ENCODE assay signal across 8 cellular contexts in genomic region chr1:27296773-27297214, GRCh38. TPM values are rescaled to one million over a fixed set of nuclear protein-coding genes. Genes with fewer than 3 reads are reported as not detected.
A peak's percentile ranks its signal among the peaks of the same experiment; 100 is the strongest.
DNase-seq lines count a peak whose midpoint lies in the region; ATAC-seq, FAIRE-seq and TF ChIP-seq lines count a peak whose summit lies in the region.

No MANE protein-coding gene starts in this region.

- no peaks in the 10 kb centered on the region for H3K27me3 Mint-ChIP-seq in activated T-cell treated with anti-CD3 and anti-CD28 coated beads, Interleukin-2, amount 50 U/mL, for 4 hours (ENCODE audit: low read depth)
- H3K27me3 Mint-ChIP-seq in natural killer cell (ENCODE audit: low read depth in 2 of 2): no peaks in the 10 kb centered on the region

- TF ChIP-seq RAD21 in A549 (conservative IDR thresholded peaks at IDR 0.05 in 1 of 2, IDR thresholded peaks at IDR 0.05 in 1 of 2): peak; percentile 29 to 53; a peak in 3 of 5 replicates

- H3K36me3 Mint-ChIP-seq in activated T-cell treated with anti-CD3 and anti-CD28 coated beads, Interleukin-2, amount 50 U/mL, for 4 hours (ENCODE audit: insufficient read depth): peaks cover 16% of the 10 kb centered on the region
- no peaks in the 10 kb centered on the region for H3K36me3 Mint-ChIP-seq in natural killer cell
- H3K36me3 Mint-ChIP-seq in stimulated activated effector memory CD8-positive, alpha-beta T cell treated with anti-CD3 and anti-CD28 coated beads, Interleukin-12 subunit alpha, Interleukin-12 subunit beta, amount 100 ng/mL, for 72 hours: peaks cover 64% of the 10 kb centered on the region

- H3K9me3 ChIP-seq in A549 (no peaks in the 10 kb centered on the region), OCI-LY7 (ENCODE audit: low read length) (no peaks in the 10 kb centered on the region)

- no peak overlapping the region for H3K4me3 Mint-ChIP-seq in activated T-cell treated with anti-CD3 and anti-CD28 coated beads, Interleukin-2, amount 50 U/mL, for 4 hours
- no peak overlapping the region for H3K4me3 Mint-ChIP-seq in natural killer cell
- H3K4me3 Mint-ChIP-seq in stimulated activated effector memory CD8-positive, alpha-beta T cell treated with anti-CD3 and anti-CD28 coated beads, Interleukin-12 subunit alpha, Interleukin-12 subunit beta, amount 100 ng/mL, for 72 hours: no peak overlapping the region

- H3K27ac Mint-ChIP-seq in natural killer cell: no peak overlapping the region
- no peak overlapping the region for H3K27ac Mint-ChIP-seq in stimulated activated effector memory CD8-positive, alpha-beta T cell treated with anti-CD3 and anti-CD28 coated beads, Interleukin-12 subunit alpha, Interleukin-12 subunit beta, amount 100 ng/mL, for 72 hours

- POLR2A ChIA-PET in A549 (lab: Yijun Ruan, JAX) (no interaction called here), OCI-LY7 (lab: Charles Lee) (interaction anchor here (0.9 kb wide), 1 partner anchor 199 kb away, joined by 3 read pairs; no protein-coding TSS in a partner anchor)

- no peaks in the 10 kb centered on the region for H3K9me3 Mint-ChIP-seq in activated T-cell treated with anti-CD3 and anti-CD28 coated beads, Interleukin-2, amount 50 U/mL, for 4 hours
- no peaks in the 10 kb centered on the region for H3K9me3 Mint-ChIP-seq in natural killer cell
- H3K9me3 Mint-ChIP-seq in stimulated activated effector memory CD8-positive, alpha-beta T cell treated with anti-CD3 and anti-CD28 coated beads, Interleukin-12 subunit alpha, Interleukin-12 subunit beta, amount 100 ng/mL, for 72 hours: no peaks in the 10 kb centered on the region

- H3K4me1 Mint-ChIP-seq in activated T-cell treated with anti-CD3 and anti-CD28 coated beads, Interleukin-2, amount 50 U/mL, for 4 hours (ENCODE audit: low read depth): peaks cover 1% of the 10 kb centered on the region
- H3K4me1 Mint-ChIP-seq in natural killer cell: peaks cover 6 to 7% of the 10 kb centered on the region in 2 donors
- H3K4me1 Mint-ChIP-seq in stimulated activated effector memory CD8-positive, alpha-beta T cell treated with anti-CD3 and anti-CD28 coated beads, Interleukin-12 subunit alpha, Interleukin-12 subunit beta, amount 100 ng/mL, for 72 hours: no peaks in the 10 kb centered on the region

- H3K79me2 ChIP-seq in OCI-LY7 (ENCODE audit: insufficient read depth, low read depth, low read length): no peaks in the 10 kb centered on the region

- TF ChIP-seq EP300 in A549 (IDR thresholded peaks at IDR 0.05): no peak

- H3K4me3 ChIP-seq in A549 (no peak overlapping the region), OCI-LY7 (ENCODE audit: low read depth, low read length, poor library complexity, severe bottlenecking) (no peak overlapping the region)

- H4K20me1 ChIP-seq in OCI-LY7 (ENCODE audit: insufficient read depth, low read length): no peaks in the 10 kb centered on the region

- no peak overlapping the region for H2AFZ ChIP-seq in OCI-LY7 (ENCODE audit: low read length)

- peak; percentile 37 to 44 for DNase-seq in A549 (ENCODE audit: low read depth in 1 of 2, low spot score in 1 of 2)
- peak; percentile 48 for DNase-seq in GM12892 (ENCODE audit: insufficient read length)
- peak; percentile 67 for DNase-seq in OCI-LY7 (ENCODE audit: low spot score)
- peak; percentile 70 for DNase-seq in activated T-cell treated with anti-CD3 and anti-CD28 coated beads, Interleukin-2, amount 50 U/mL, for 4 hours
- peak; percentile 30 for DNase-seq in fibroblast of gingiva (ENCODE audit: low read depth)
- peak; percentile 58 for DNase-seq in natural killer cell
- DNase-seq in stimulated activated effector memory CD8-positive, alpha-beta T cell treated with anti-CD3 and anti-CD28 coated beads, Interleukin-12 subunit alpha, Interleukin-12 subunit beta, amount 100 ng/mL, for 72 hours (ENCODE audit: low spot score in 2 of 2): peak; percentile 50 to 76

- H3K4me1 ChIP-seq in A549: peaks cover 23% of the 10 kb centered on the region
- H3K4me1 ChIP-seq in OCI-LY7 (ENCODE audit: insufficient read depth, low read length, poor library complexity, severe bottlenecking): peaks cover 9% of the 10 kb centered on the region

- CTCF ChIA-PET in A549 (lab: Yijun Ruan, JAX) (interaction anchor here (0.7 to 10.6 kb wide), 47 partner anchors 8 to 423 kb away, joined by 3 to 215 read pairs (median 4); partner anchors contain the start of genes AHDC1, CD164L2, GPR3 and MAP3K6), OCI-LY7 (lab: Charles Lee; ENCODE audit: unreplicated experiment) (interaction anchor here (0.5 to 1.7 kb wide), 5 partner anchors 60 to 366 kb away, joined by 3 to 5 read pairs (median 4); no protein-coding TSS in a partner anchor)

- FAIRE-seq in A549 (lab: Jason Lieb, UNC) (no peak), GM12892 (lab: Jason Lieb, UNC) (peak; percentile 92)

- TF ChIP-seq CTCF in A549 (IDR thresholded peaks at IDR 0.05) (peak; percentile 45), OCI-LY7 (conservative IDR thresholded peaks at IDR 0.05; ENCODE audit: low read length) (peak; percentile 81), natural killer cell (IDR thresholded peaks at IDR 0.05) (peak; percentile 71)

- H3K9me2 ChIP-seq in OCI-LY7 (ENCODE audit: insufficient read depth, low read length): no peaks in the 10 kb centered on the region

- no peaks in the 10 kb centered on the region for H3K36me3 ChIP-seq in OCI-LY7 (ENCODE audit: insufficient read depth, low read length)

- H3K27ac ChIP-seq in A549 (no peak overlapping the region), OCI-LY7 (ENCODE audit: low read depth, low read length, poor library complexity, severe bottlenecking) (no peak overlapping the region)

- intact Hi-C loops in OCI-LY7 (cut with micrococcal nuclease; ENCODE audit: unreplicated experiment) (loop anchor here (5.0 kb wide), 1 partner anchor 254 kb away; no protein-coding TSS in a partner anchor), natural killer cell (cut with micrococcal nuclease) (loop anchor here (2.0 kb wide), 1 partner anchor 366 kb away; no protein-coding TSS in a partner anchor)

- ATAC-seq in A549 (peak; percentile 65 to 74), natural killer cell (peak; percentile 50 to 64 (median 51)), GM21717 (IDR thresholded peaks at IDR 0.05; ENCODE audit: unreplicated experiment) (no peak)
- ATAC-seq in activated T-cell treated with anti-CD3 and anti-CD28 coated beads, Interleukin-2, amount 50 U/mL, for 4 hours: peak; percentile 74 to 82
- ATAC-seq in stimulated activated effector memory CD8-positive, alpha-beta T cell treated with anti-CD3 and anti-CD28 coated beads, Interleukin-12 subunit alpha, Interleukin-12 subunit beta, amount 100 ng/mL, for 72 hours: peak; percentile 62

- no TSS peak for BruUV-seq in OCI-LY7 (replicated peaks; lab: Mats Ljungman, UMichigan)

- TF ChIP-seq POLR2A in A549 (IDR thresholded peaks at IDR 0.05; ENCODE audit: low read length) (no peak), GM12892 (IDR thresholded peaks at IDR 0.05; ENCODE audit: low read depth, low read length) (no peak)

- H3K4me2 ChIP-seq in A549 (no peak overlapping the region), OCI-LY7 (ENCODE audit: low read length) (no peak overlapping the region)

- 100% methylated on average over 4 of the region's 10 CpGs for WGBS in A549 (ENCODE audit: missing lambda C conversion rate)

TF ChIP-seq in A549, 52 proteins besides CTCF, POLR2A, EP300 and RAD21:
- no peak for TF ChIP-seq RCOR1 (IDR thresholded peaks at IDR 0.05; ENCODE audit: low read depth, low read length)
- TF ChIP-seq ZSCAN20 (CRISPR knock-in tag; IDR thresholded peaks at IDR 0.05): no peak
- peak; percentile 40; the same call in 2 of the 3 replicates for TF ChIP-seq SMC3 (IDR thresholded peaks at IDR 0.05)
- no peak for TF ChIP-seq HMGXB4 (CRISPR knock-in tag; IDR thresholded peaks at IDR 0.05; ENCODE audit: borderline replicate concordance)
- TF ChIP-seq NPAS2 (CRISPR knock-in tag; IDR thresholded peaks at IDR 0.05; ENCODE audit: borderline replicate concordance): no peak

RNA-seq across cellular contexts. Expression of gene TMEM222, which starts 25.2 kb away (rescaled TPM):
- polyA plus RNA-seq in A549 (2011; rRNA removed) (27.1 and 28.4 TPM in 2 replicates), A549 (2017; fragmentation: RNase III; extraction: RNeasy Plus Mini Kit Qiagen cat#74134 plus additional on column Dnase treatment) (29.7 to 32.0 TPM (median 30.0 TPM) in 3 replicates)
- polyA plus RNA-seq in A549 (2012; cell fraction: cytosol; rRNA removed): 46.5 and 61.8 TPM in 2 replicates
- polyA plus RNA-seq in A549 (2012; cell fraction: nucleus; rRNA removed): 62.1 and 74.3 TPM in 2 replicates
- polyA minus RNA-seq in A549 (2011; rRNA and poly(A)+ RNA removed): 57.5 and 61.8 TPM in 2 replicates
- 18.3 TPM for polyA plus RNA-seq in GM12892 (2012; ENCODE audit: missing spikeins)
- total RNA-seq in OCI-LY7 (2014; rRNA removed; shearing (Covaris generic)): 32.8 and 43.4 TPM in 2 replicates
- total RNA-seq in OCI-LY7 (2022) (29.5 and 30.9 TPM in 2 replicates), natural killer cell (10 to 100 TPM; 34.9 to 41.2 (median 37.3) TPM)
- total RNA-seq in activated T-cell treated with anti-CD3 and anti-CD28 coated beads, Interleukin-2, amount 50 U/mL, for 4 hours: 10 to 100 TPM; 51.0 to 55.1 (median 51.7) TPM

RNA-seq across cellular contexts. Expression of gene SYTL1, which starts 45.0 kb away (rescaled TPM):
- polyA plus RNA-seq in A549 (2011; rRNA removed) (0.50 and 0.80 TPM in 2 replicates), A549 (2017; fragmentation: RNase III; extraction: RNeasy Plus Mini Kit Qiagen cat#74134 plus additional on column Dnase treatment) (0.50 to 0.76 TPM (median 0.58 TPM) in 3 replicates)
- 0.94 and 1.0 TPM in 2 replicates for polyA plus RNA-seq in A549 (2012; cell fraction: cytosol; rRNA removed)
- polyA plus RNA-seq in A549 (2012; cell fraction: nucleus; rRNA removed): 4.8 and 5.8 TPM in 2 replicates
- polyA minus RNA-seq in A549 (2011; rRNA and poly(A)+ RNA removed): 0.37 and 0.73 TPM in 2 replicates
- 4.5 TPM for polyA plus RNA-seq in GM12892 (2012; ENCODE audit: missing spikeins)
- total RNA-seq in OCI-LY7 (2014; rRNA removed; shearing (Covaris generic)): 67.9 and 117 TPM in 2 replicates
- total RNA-seq in OCI-LY7 (2022) (81.7 and 91.6 TPM in 2 replicates), natural killer cell (100 to 1,000 TPM; 244 to 312 (median 273) TPM)
- total RNA-seq in activated T-cell treated with anti-CD3 and anti-CD28 coated beads, Interleukin-2, amount 50 U/mL, for 4 hours: 1 to 10 TPM; 5.9 to 6.8 (median 6.3) TPM

Comparison
In these comparisons a context has a peak if more than half of its experiments do, and no peak if none do; other contexts are left out.
1. RNA of gene SYTL1, which starts 45.0 kb away (total RNA-seq): 244 to 312 TPM in natural killer cell and 67.9 to 117 TPM in OCI-LY7; 5.9 to 6.8 TPM in activated T-cell treated with anti-CD3 and anti-CD28 coated beads, Interleukin-2, amount 50 U/mL, for 4 hours; every median in the first group is over 4 times any median in the second.
2. Peak in every context shown above with its lines, with median percentiles within 50 percentile points of each other: DNase-seq and CTCF ChIP-seq.